In the genomic region with DNA sequence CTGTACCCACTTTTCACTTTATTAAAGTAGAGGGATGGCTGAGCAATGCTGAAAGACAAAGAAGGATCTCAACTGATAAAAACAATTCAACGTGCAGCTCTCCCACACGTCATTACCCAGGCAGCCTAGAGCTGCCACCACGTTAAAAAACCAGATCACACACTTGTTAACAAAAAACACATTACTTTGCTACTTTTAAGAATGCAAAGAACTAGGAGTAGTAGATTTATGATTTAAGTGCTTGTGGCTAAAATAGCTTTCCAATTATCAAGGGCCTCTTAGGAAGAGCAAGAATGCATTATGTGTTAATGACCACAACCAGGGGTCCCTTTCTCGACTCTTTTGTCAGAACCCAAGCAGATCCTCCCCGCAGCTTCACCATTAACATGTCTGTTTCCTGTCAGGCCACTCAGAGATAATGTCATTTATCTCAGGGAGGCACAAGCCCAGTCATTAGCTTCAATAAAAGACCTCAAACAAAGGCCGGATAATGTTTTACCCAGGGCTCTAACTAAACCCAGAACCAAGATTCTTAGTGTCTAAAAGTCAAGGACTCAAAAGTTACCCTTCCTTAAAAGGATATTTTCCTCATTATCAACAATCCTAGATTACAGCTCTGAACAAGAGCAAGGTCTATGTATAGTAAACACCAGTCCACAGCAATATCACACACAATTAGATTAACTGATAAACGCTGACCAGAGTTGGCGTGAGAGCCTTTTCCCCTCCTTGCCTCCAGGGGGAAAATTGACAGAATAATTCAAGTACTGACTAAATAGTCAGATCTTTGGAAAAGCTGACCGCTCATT, we compare ENCODE assay signal across 1 cellular context.
TF ChIP-seq lines count a peak whose summit lies in the region.

No MANE protein-coding gene starts in this region.

TF ChIP-seq in IMR-90, 13 proteins besides CTCF, POLR2A, EP300 and RAD21 (continued from another document):
- no peak for TF ChIP-seq MAFK (IDR thresholded peaks at IDR 0.05; ENCODE audit: low read depth, low read length)
- no peak for TF ChIP-seq SMC3 (IDR thresholded peaks at IDR 0.05; ENCODE audit: low read depth, low read length)
- no peak for TF ChIP-seq MAZ (IDR thresholded peaks at IDR 0.05; ENCODE audit: borderline replicate concordance, low read depth, low read length)
- no peak for TF ChIP-seq FOS (IDR thresholded peaks at IDR 0.05; ENCODE audit: low read depth, low read length)
- no peak for TF ChIP-seq MXI1 (IDR thresholded peaks at IDR 0.05; ENCODE audit: borderline replicate concordance, low read depth, low read length)
- TF ChIP-seq RCOR1 (IDR thresholded peaks at IDR 0.05; ENCODE audit: insufficient replicate concordance, low read length): no peak
- TF ChIP-seq, protein P1, sequence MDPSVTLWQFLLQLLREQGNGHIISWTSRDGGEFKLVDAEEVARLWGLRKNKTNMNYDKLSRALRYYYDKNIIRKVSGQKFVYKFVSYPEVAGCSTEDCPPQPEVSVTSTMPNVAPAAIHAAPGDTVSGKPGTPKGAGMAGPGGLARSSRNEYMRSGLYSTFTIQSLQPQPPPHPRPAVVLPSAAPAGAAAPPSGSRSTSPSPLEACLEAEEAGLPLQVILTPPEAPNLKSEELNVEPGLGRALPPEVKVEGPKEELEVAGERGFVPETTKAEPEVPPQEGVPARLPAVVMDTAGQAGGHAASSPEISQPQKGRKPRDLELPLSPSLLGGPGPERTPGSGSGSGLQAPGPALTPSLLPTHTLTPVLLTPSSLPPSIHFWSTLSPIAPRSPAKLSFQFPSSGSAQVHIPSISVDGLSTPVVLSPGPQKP (IDR thresholded peaks at IDR 0.05; ENCODE audit: borderline replicate concordance, low read depth, low read length): no peak
- no peak for TF ChIP-seq NFE2L2 (IDR thresholded peaks at IDR 0.05; ENCODE audit: low read depth, low read length)
TF ChIP-seq in IMR-90: peak in this region for 0.
